13 cellular contexts compared by ENCODE assay signal in genomic region chr5:16540421-16540820, GRCh38.
A peak's percentile ranks its signal among the peaks of the same experiment; 100 is the strongest.
DNase-seq lines count a peak whose midpoint lies in the region; ATAC-seq and TF ChIP-seq lines count a peak whose summit lies in the region.
"Had no signal": no experiment of that assay in that cellular context is flagged by ENCODE, and none has a peak within 500 bp of the region (broad histone marks: within the 10 kb centered on the region; RNA-seq: fewer than 3 reads in every experiment).

No MANE protein-coding gene starts in this region.

- TF ChIP-seq CTCF in IMR-90 (conservative IDR thresholded peaks at IDR 0.05; ENCODE audit: low read depth, low read length): no peak
- no peak for TF ChIP-seq CTCF in dorsolateral prefrontal cortex (IDR thresholded peaks at IDR 0.05 in 54 of 56, conservative IDR thresholded peaks at IDR 0.05 in 2 of 56; ENCODE audit: low read depth in 1 of 56, partially characterized antibody in 56 of 56)
- TF ChIP-seq CTCF in nephron (IDR thresholded peaks at IDR 0.05; ENCODE audit: unreplicated experiment in 3 of 3): no peak

- H3K79me1 ChIP-seq in IMR-90 (ENCODE audit: low read depth in 1 of 2, low read length in 2 of 2): no peaks in the 10 kb centered on the region
- no peaks in the 10 kb centered on the region for H3K79me1 ChIP-seq in mesendoderm (ENCODE audit: low read length)

- BruUV-seq in IMR-90 (replicated peaks; lab: Mats Ljungman, UMichigan): no TSS peak

- POLR2A ChIA-PET in IMR-90 (lab: Charles Lee; ENCODE audit: unreplicated experiment): no interaction called here

- no peak overlapping the region for H2AK5ac ChIP-seq in IMR-90 (ENCODE audit: low read depth, low read length)
- no peak overlapping the region for H2AK5ac ChIP-seq in mesendoderm (ENCODE audit: low read length)

- H2BK120ac ChIP-seq in IMR-90 (ENCODE audit: low read depth, low read length): no peak overlapping the region
- H2BK120ac ChIP-seq in mesendoderm (ENCODE audit: low read depth, low read length): no peak overlapping the region

- H3K56ac ChIP-seq in IMR-90 (ENCODE audit: extremely low read depth, insufficient read depth, low read length) (no peak overlapping the region), mesendoderm (ENCODE audit: low read length) (no peak overlapping the region)

- H2BK15ac ChIP-seq in IMR-90 (ENCODE audit: low read depth, low read length) (no peak overlapping the region; the same call in 2 of the 3 replicates), mesendoderm (replicated peaks; ENCODE audit: low read depth) (no peak overlapping the region)

- H3K27me3 Mint-ChIP-seq in nephron (ENCODE audit: low read depth): peaks cover 8% of the 10 kb centered on the region
- H3K27me3 Mint-ChIP-seq in activated T-cell treated with anti-CD3 and anti-CD28 coated beads, Interleukin-2, amount 50 U/mL, for 24 hours: no peaks in the 10 kb centered on the region
- H3K27me3 Mint-ChIP-seq: activated naive CD8-positive, alpha-beta T cell treated with anti-CD3 and anti-CD28 coated beads, Interleukin-2, amount 10 ng/mL, durations not matched to agents 7 days and 5 days had no signal

- no peak overlapping the region for H3K4ac ChIP-seq in IMR-90 (ENCODE audit: low read depth, low read length)
- H3K4ac ChIP-seq in mesendoderm (ENCODE audit: low read depth, low read length): no peak overlapping the region

- no peaks in the 10 kb centered on the region for H3K9me3 Mint-ChIP-seq in nephron
- H3K9me3 Mint-ChIP-seq in activated T-cell treated with anti-CD3 and anti-CD28 coated beads, Interleukin-2, amount 50 U/mL, for 24 hours: no peaks in the 10 kb centered on the region
- H3K9me3 Mint-ChIP-seq: activated naive CD8-positive, alpha-beta T cell treated with anti-CD3 and anti-CD28 coated beads, Interleukin-2, amount 10 ng/mL, durations not matched to agents 7 days and 5 days had no signal

- H3K9me3 ChIP-seq in IMR-90 (ENCODE audit: control insufficient read depth, insufficient read depth, low read length): no peaks in the 10 kb centered on the region

- H3K4me2 ChIP-seq in IMR-90 (ENCODE audit: low read depth, low read length) (no peak overlapping the region; the same call in 1 of the 2 replicates), mesendoderm (ENCODE audit: low read length) (no peak overlapping the region)

- H3K4me1 Mint-ChIP-seq in nephron: peaks cover 57% of the 10 kb centered on the region
- peaks cover 79% of the 10 kb centered on the region for H3K4me1 Mint-ChIP-seq in activated T-cell treated with anti-CD3 and anti-CD28 coated beads, Interleukin-2, amount 50 U/mL, for 24 hours (ENCODE audit: low read depth)

- H3K4me3 ChIP-seq in IMR-90 (ENCODE audit: insufficient read depth, low read depth, low read length): no peak overlapping the region
- no peak overlapping the region for H3K4me3 ChIP-seq in dorsolateral prefrontal cortex
- no peak overlapping the region for H3K4me3 ChIP-seq in mesendoderm (ENCODE audit: low read length)

- H3K27me3 ChIP-seq in IMR-90 (ENCODE audit: control insufficient read depth, insufficient read depth, low read length) (peaks cover 6% of the 10 kb centered on the region), dorsolateral prefrontal cortex (no peaks in the 10 kb centered on the region), mesendoderm (ENCODE audit: insufficient read depth, low read length, poor library complexity) (no peaks in the 10 kb centered on the region)

- WGBS in IMR-90 (ENCODE audit: extremely low coverage in 2 of 2, insufficient read length in 1 of 2), 2 experiments: no CpG with 5 or more reads among the region's 3 CpGs
- WGBS in mesendoderm (ENCODE audit: extremely low coverage, insufficient coverage, low lambda C conversion rate): no CpG with 5 or more reads among the region's 3 CpGs

- H3K4me3 Mint-ChIP-seq in nephron: no peak overlapping the region
- H3K4me3 Mint-ChIP-seq in activated T-cell treated with anti-CD3 and anti-CD28 coated beads, Interleukin-2, amount 50 U/mL, for 24 hours: no peak overlapping the region
- H3K4me3 Mint-ChIP-seq: activated naive CD8-positive, alpha-beta T cell treated with anti-CD3 and anti-CD28 coated beads, Interleukin-2, amount 10 ng/mL, durations not matched to agents 7 days and 5 days had no signal

- H3K18ac ChIP-seq in IMR-90 (ENCODE audit: low read depth, low read length): no peak overlapping the region
- no peak overlapping the region for H3K18ac ChIP-seq in mesendoderm (ENCODE audit: low read length)

- H3K14ac ChIP-seq in IMR-90 (replicated peaks; ENCODE audit: low read depth, low read length): no peak overlapping the region; the same call in 1 of the 2 replicates

- H3K4me1 ChIP-seq in IMR-90 (ENCODE audit: control insufficient read depth, insufficient read depth, low read length) (peaks cover 2% of the 10 kb centered on the region; the same call in 1 of the 2 replicates), mesendoderm (ENCODE audit: control insufficient read depth, low read depth, low read length) (no peaks in the 10 kb centered on the region)

- H4K91ac ChIP-seq in IMR-90 (ENCODE audit: insufficient read depth, low read depth, low read length): no peak overlapping the region

- H3K27ac ChIP-seq in IMR-90 (ENCODE audit: insufficient read depth, low read length) (no peak overlapping the region), dorsolateral prefrontal cortex (peak overlapping the region; percentile 36 to 93 (median 83)), mesendoderm (ENCODE audit: low read depth, low read length) (no peak overlapping the region)

- TF ChIP-seq RAD21 in IMR-90 (IDR thresholded peaks at IDR 0.05; ENCODE audit: low read length): no peak

- ATAC-seq in IMR-90 (ENCODE audit: low read depth): peak; percentile 44
- no peak for ATAC-seq in GM21390 (IDR thresholded peaks at IDR 0.05; ENCODE audit: unreplicated experiment)

- H4K5ac ChIP-seq in IMR-90 (ENCODE audit: low read depth, low read length) (no peak overlapping the region), mesendoderm (ENCODE audit: low read length) (no peak overlapping the region)

- H3K27ac Mint-ChIP-seq in nephron: peak overlapping the region in 2 of 3 experiments; percentile 37 to 55
- H3K27ac Mint-ChIP-seq in activated T-cell treated with anti-CD3 and anti-CD28 coated beads, Interleukin-2, amount 50 U/mL, for 24 hours: no peak overlapping the region
- H3K27ac Mint-ChIP-seq: activated naive CD8-positive, alpha-beta T cell treated with anti-CD3 and anti-CD28 coated beads, Interleukin-2, amount 10 ng/mL, durations not matched to agents 7 days and 5 days had no signal

- no peak overlapping the region for H3K9ac ChIP-seq in IMR-90 (ENCODE audit: low read depth, low read length)
- no peak overlapping the region for H3K9ac ChIP-seq in mesendoderm (ENCODE audit: low read length)

- H3K36me3 Mint-ChIP-seq in nephron (ENCODE audit: low read depth): no peaks in the 10 kb centered on the region
- H3K36me3 Mint-ChIP-seq in activated T-cell treated with anti-CD3 and anti-CD28 coated beads, Interleukin-2, amount 50 U/mL, for 24 hours (ENCODE audit: low read depth): peaks cover 18% of the 10 kb centered on the region

- in situ Hi-C loops in IMR-90 (cut with MboI; ENCODE audit: low sequenced_read_pairs): no loop called here

- dilution Hi-C loops in IMR-90 (cut with HindIII; ENCODE audit: low sequenced_read_pairs, unreplicated experiment): no loop called here

- DNase-seq in AG20443 (ENCODE audit: low spot score) (peak; percentile 83), IMR-90 (peak; percentile 79), dorsolateral prefrontal cortex (peak in 2 of 10 donors; percentile 60 to 69), mesendoderm (no peak), SW480 (ENCODE audit: low spot score) (no peak)
- DNase-seq in activated T-cell treated with anti-CD3 and anti-CD28 coated beads, Interleukin-2, amount 50 U/mL, for 24 hours: no peak
- DNase-seq: activated naive CD8-positive, alpha-beta T cell treated with anti-CD3 and anti-CD28 coated beads, Interleukin-2, amount 10 ng/mL, durations not matched to agents 7 days and 5 days; foreskin melanocyte; NCI-H1436 treated with DMSO at 0.1 percent for 48 hours; RPMI8226; stimulated activated CD4-positive, alpha-beta T cell treated with anti-CD3 and anti-CD28 coated beads, Interleukin-2, amount 100 ng/mL, for 24 hours had no signal

- no peak overlapping the region for H4K8ac ChIP-seq in IMR-90 (ENCODE audit: low read depth in 2 of 2, low read length in 2 of 2)
- H4K8ac ChIP-seq in mesendoderm (ENCODE audit: low read depth, low read length): no peak overlapping the region

- TF ChIP-seq POLR2A in IMR-90 (IDR thresholded peaks at IDR 0.05; ENCODE audit: low read depth, low read length): no peak

- intact Hi-C loops in IMR-90 (cut with micrococcal nuclease): no loop called here
- intact Hi-C loops in dorsolateral prefrontal cortex (cut with DNase I): no loop called here

- H3K79me2 ChIP-seq in mesendoderm (ENCODE audit: control insufficient read depth, insufficient read depth, low read length): no peaks in the 10 kb centered on the region

- H2AK9ac ChIP-seq in IMR-90 (replicated peaks; ENCODE audit: low read depth, low read length, poor library complexity): peak overlapping the region; percentile 22

- no peaks in the 10 kb centered on the region; the same call in 1 of the 2 replicates for H4K20me1 ChIP-seq in IMR-90 (ENCODE audit: insufficient read depth, low read length)

- CTCF ChIA-PET in IMR-90 (lab: Yijun Ruan, JAX): no interaction called here

- peak overlapping the region; percentile 16 for H2AFZ ChIP-seq in IMR-90 (replicated peaks; ENCODE audit: low read length, poor library complexity)

- H2BK5ac ChIP-seq in IMR-90 (ENCODE audit: low read depth, low read length, poor library complexity, severe bottlenecking): no peak overlapping the region
- no peak overlapping the region for H2BK5ac ChIP-seq in mesendoderm (ENCODE audit: low read length)

- H3K36me3 ChIP-seq in IMR-90 (ENCODE audit: control insufficient read depth, insufficient read depth, low read length) (no peaks in the 10 kb centered on the region), mesendoderm (ENCODE audit: control insufficient read depth, insufficient read depth, low read length) (no peaks in the 10 kb centered on the region)

- peaks cover 11% of the 10 kb centered on the region for H3K9me1 ChIP-seq in IMR-90 (ENCODE audit: insufficient read depth, low read length)

- no peak overlapping the region for H2BK20ac ChIP-seq in IMR-90 (ENCODE audit: low read depth, low read length)

- no peak overlapping the region for H3K23ac ChIP-seq in IMR-90 (ENCODE audit: low read depth, low read length)
- no peak overlapping the region for H3K23ac ChIP-seq in mesendoderm (ENCODE audit: low read length)

TF ChIP-seq in IMR-90, 13 proteins besides CTCF, POLR2A, EP300 and RAD21:
- TF ChIP-seq FOS (IDR thresholded peaks at IDR 0.05; ENCODE audit: low read depth, low read length): no peak
- no peak for TF ChIP-seq CEBPB (IDR thresholded peaks at IDR 0.05; ENCODE audit: low read depth, low read length)
- no peak for TF ChIP-seq SMC3 (IDR thresholded peaks at IDR 0.05; ENCODE audit: low read depth, low read length)

Comparison
In these comparisons a context has a peak if more than half of its experiments do, and no peak if none do; other contexts are left out.
1. DNase-seq: peak in AG20443 (single experiment) and IMR-90 (single experiment); none in mesendoderm (single experiment), activated T-cell treated with anti-CD3 and anti-CD28 coated beads, Interleukin-2, amount 50 U/mL, for 24 hours (single experiment) and SW480 (single experiment).
2. H3K27ac ChIP-seq: peak in dorsolateral prefrontal cortex (59 of 59); none in IMR-90 (single experiment) and mesendoderm (single experiment).